ENCODE assay signal across 1 cellular context in genomic region chr1:107141491-107142369, GRCh38.
TF ChIP-seq lines count a peak whose summit lies in the region.

No MANE protein-coding gene starts in this region.

TF ChIP-seq in GM12878, 131 proteins besides CTCF, POLR2A, EP300 and RAD21:
- TF ChIP-seq ZBTB4 (CRISPR knock-in tag; IDR thresholded peaks at IDR 0.05) (no peak), FOXM1 (IDR thresholded peaks at IDR 0.05; ENCODE audit: low read depth, low read length) (no peak), YY1 (IDR thresholded peaks at IDR 0.05; ENCODE audit: low read depth, low read length) (no peak), ZNF384 (IDR thresholded peaks at IDR 0.05; ENCODE audit: borderline replicate concordance, low read depth, low read length) (peak; percentile 89), SMC3 (IDR thresholded peaks at IDR 0.05; ENCODE audit: borderline replicate concordance, low read length) (peak; percentile 66; the same call in 1 of the 2 replicates), SMAD1 (IDR thresholded peaks at IDR 0.05; ENCODE audit: low read depth, partially characterized antibody) (no peak), EZH2 (IDR thresholded peaks at IDR 0.05; ENCODE audit: borderline replicate concordance, control insufficient read depth, low read depth, low read length) (0 out of 2 replicates have a peak, but pooled peaks have one; percentile 15), ZNF274 (IDR thresholded peaks at IDR 0.05; ENCODE audit: insufficient read depth, insufficient read length) (no peak), IKZF2 (IDR thresholded peaks at IDR 0.05) (0 out of 4 replicates have a peak, but pooled peaks of 1 of the 2 experiments have one; percentile 29), STAT3 (IDR thresholded peaks at IDR 0.05; ENCODE audit: low read depth, low read length) (no peak), TAF1 (IDR thresholded peaks at IDR 0.05; ENCODE audit: borderline replicate concordance, low read depth, low read length) (no peak), EGR1 (IDR thresholded peaks at IDR 0.05; ENCODE audit: borderline replicate concordance in 1 of 2, low read depth in 2 of 2, low read length in 2 of 2) (peak in 1 of 2 experiments; percentile 57; a peak in 1 of 3 replicates), SMARCA5 (IDR thresholded peaks at IDR 0.05) (no peak), JUNB (IDR thresholded peaks at IDR 0.05) (no peak)
- TF ChIP-seq, protein P1, sequence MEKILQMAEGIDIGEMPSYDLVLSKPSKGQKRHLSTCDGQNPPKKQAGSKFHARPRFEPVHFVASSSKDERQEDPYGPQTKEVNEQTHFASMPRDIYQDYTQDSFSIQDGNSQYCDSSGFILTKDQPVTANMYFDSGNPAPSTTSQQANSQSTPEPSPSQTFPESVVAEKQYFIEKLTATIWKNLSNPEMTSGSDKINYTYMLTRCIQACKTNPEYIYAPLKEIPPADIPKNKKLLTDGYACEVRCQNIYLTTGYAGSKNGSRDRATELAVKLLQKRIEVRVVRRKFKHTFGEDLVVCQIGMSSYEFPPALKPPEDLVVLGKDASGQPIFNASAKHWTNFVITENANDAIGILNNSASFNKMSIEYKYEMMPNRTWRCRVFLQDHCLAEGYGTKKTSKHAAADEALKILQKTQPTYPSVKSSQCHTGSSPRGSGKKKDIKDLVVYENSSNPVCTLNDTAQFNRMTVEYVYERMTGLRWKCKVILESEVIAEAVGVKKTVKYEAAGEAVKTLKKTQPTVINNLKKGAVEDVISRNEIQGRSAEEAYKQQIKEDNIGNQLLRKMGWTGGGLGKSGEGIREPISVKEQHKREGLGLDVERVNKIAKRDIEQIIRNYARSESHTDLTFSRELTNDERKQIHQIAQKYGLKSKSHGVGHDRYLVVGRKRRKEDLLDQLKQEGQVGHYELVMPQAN (conservative IDR thresholded peaks at IDR 0.05) = 0 out of 2 replicates have a peak, but pooled peaks have one; percentile 26
- TF ChIP-seq, protein P2, sequence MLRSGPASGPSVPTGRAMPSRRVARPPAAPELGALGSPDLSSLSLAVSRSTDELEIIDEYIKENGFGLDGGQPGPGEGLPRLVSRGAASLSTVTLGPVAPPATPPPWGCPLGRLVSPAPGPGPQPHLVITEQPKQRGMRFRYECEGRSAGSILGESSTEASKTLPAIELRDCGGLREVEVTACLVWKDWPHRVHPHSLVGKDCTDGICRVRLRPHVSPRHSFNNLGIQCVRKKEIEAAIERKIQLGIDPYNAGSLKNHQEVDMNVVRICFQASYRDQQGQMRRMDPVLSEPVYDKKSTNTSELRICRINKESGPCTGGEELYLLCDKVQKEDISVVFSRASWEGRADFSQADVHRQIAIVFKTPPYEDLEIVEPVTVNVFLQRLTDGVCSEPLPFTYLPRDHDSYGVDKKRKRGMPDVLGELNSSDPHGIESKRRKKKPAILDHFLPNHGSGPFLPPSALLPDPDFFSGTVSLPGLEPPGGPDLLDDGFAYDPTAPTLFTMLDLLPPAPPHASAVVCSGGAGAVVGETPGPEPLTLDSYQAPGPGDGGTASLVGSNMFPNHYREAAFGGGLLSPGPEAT (IDR thresholded peaks at IDR 0.05; ENCODE audit: low read depth) = 0 out of 2 replicates have a peak, but pooled peaks have one; percentile 27
- TF ChIP-seq, protein P3, sequence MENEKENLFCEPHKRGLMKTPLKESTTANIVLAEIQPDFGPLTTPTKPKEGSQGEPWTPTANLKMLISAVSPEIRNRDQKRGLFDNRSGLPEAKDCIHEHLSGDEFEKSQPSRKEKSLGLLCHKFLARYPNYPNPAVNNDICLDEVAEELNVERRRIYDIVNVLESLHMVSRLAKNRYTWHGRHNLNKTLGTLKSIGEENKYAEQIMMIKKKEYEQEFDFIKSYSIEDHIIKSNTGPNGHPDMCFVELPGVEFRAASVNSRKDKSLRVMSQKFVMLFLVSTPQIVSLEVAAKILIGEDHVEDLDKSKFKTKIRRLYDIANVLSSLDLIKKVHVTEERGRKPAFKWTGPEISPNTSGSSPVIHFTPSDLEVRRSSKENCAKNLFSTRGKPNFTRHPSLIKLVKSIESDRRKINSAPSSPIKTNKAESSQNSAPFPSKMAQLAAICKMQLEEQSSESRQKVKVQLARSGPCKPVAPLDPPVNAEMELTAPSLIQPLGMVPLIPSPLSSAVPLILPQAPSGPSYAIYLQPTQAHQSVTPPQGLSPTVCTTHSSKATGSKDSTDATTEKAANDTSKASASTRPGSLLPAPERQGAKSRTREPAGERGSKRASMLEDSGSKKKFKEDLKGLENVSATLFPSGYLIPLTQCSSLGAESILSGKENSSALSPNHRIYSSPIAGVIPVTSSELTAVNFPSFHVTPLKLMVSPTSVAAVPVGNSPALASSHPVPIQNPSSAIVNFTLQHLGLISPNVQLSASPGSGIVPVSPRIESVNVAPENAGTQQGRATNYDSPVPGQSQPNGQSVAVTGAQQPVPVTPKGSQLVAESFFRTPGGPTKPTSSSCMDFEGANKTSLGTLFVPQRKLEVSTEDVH (IDR thresholded peaks at IDR 0.05; ENCODE audit: low read depth, partially characterized antibody) = no peak
TF ChIP-seq in GM12878: peak in this region for 7.
